In the genomic region with DNA sequence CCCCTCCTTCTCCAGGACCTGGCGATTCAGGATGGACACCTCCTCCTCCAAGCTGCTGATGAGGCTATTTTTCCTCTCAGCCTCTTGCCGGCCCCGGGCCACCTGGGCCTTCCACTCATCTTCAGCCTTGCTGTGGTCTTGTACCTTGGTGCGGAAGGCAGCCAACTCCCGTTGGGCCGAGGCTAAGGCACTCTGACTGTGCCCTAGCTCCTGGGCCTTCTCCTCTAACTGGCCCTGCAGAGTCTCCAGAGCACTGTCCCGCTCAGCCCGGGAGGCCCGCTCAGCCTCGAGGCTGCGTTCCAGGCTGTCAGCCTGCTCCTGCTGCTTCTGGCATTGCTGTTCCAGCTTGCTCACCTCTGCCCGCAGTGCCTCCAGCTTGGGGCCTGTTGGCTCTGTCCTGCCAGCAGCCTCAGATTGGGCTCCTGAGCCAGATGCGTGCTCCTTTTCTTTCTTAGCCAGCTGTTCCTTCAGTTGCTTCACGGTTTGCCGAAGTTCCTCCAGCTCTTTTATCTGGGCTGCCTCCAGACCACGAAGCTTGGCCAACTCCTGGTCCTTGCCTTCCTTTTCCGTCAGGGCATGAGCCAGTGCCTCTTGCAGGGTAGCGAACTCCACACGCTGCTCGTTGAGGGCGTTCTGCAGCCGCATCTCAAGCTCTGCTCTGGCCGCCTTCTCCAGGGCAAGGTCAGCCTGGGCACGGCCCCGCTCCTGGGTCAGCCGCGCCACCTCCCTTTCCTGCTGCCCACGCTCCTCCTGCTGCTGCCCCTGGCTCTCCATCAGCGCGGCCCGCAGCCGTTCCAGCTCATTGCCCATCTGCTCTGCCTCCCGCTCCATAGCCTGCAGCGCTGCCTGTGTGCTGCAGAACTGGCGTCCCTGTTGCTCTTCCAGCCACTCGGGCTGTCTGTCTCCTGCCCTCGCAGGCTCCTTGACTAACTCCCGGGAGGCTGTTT, we compare ENCODE assay signal across 1 cellular context.
TF ChIP-seq lines count a peak whose summit lies in the region.

No MANE protein-coding gene starts in this region.

TF ChIP-seq in HEK293, 187 proteins besides CTCF, POLR2A, EP300 and RAD21:
- TF ChIP-seq SCRT1 (tag by site-specific recombination; IDR thresholded peaks at IDR 0.05; ENCODE audit: borderline replicate concordance) (no peak), ZBTB21 (tag by site-specific recombination; IDR thresholded peaks at IDR 0.05) (no peak), ZNF664 (tag by site-specific recombination; IDR thresholded peaks at IDR 0.05) (no peak), ZNF600 (tag by site-specific recombination; IDR thresholded peaks at IDR 0.05) (peak; percentile 61; the same call in 1 of the 2 replicates), ZNF837 (tag by site-specific recombination; IDR thresholded peaks at IDR 0.05) (no peak), ZNF747 (tag by site-specific recombination; IDR thresholded peaks at IDR 0.05) (no peak), ZNF174 (tag by site-specific recombination; IDR thresholded peaks at IDR 0.05) (no peak)
